8 cellular contexts compared by ENCODE assay signal in the genomic region with DNA sequence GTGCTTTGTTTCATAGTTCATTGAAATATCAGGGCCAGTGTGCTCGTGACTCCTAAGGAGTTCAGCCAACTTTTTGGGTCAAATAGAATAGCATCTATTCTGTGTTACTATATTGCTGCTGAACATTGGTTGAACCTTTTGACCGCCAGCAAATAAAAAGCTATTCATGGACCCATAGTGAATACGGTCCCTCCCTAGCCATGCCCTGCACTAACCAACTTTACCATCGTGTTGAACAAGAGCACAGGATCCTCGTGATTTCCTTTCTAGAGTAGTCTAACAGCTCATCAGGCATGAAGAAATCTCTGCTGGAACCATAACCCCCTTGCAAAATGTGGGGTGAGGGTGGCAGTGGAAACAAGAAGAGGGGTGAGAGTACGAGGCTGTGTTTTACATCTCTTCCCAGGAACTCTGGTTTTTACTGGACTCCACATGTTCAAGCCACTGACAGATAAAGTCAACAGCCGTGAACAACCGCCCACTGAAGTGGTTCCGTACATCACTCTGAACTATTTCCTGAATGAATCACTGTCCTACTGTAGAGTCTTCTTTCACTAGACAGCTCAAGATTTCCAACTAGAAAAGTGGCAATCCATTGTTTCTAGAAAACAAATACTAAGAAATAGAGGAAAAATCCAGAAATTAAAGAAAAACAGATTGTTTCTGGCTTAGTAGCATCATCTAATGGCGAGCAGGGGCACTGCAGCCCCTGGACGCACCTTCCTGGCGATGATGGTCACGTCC.
DNase-seq lines count a peak whose midpoint lies in the region; ATAC-seq, FAIRE-seq and TF ChIP-seq lines count a peak whose summit lies in the region.

No MANE protein-coding gene starts in this region.

- H3K9me3 ChIP-seq in DOHH2 (ENCODE audit: control insufficient read depth, insufficient read depth, low read length) (no peaks in the 10 kb centered on the region), adipocyte (ENCODE audit: control insufficient read depth, low read length) (peaks cover 3% of the 10 kb centered on the region)

- H3K9me2 ChIP-seq in DOHH2 (replicated peaks; ENCODE audit: control insufficient read depth, low read length), result no peaks in the 10 kb centered on the region

- TF ChIP-seq CTCF in DOHH2 (IDR thresholded peaks at IDR 0.05; ENCODE audit: low read depth, low read length, poor library complexity, severe bottlenecking) (peak; percentile 70), KMS-11 (conservative IDR thresholded peaks at IDR 0.05; ENCODE audit: low read depth, low read length) (0 out of 2 replicates have a peak, but pooled peaks have one; percentile 39)

- H3K4me3 ChIP-seq in DOHH2 (ENCODE audit: low read length) (no peak overlapping the region), KMS-11 (IDR thresholded peaks at IDR 0.05; ENCODE audit: insufficient read depth, low read depth, low read length) (no peak overlapping the region), adipocyte (ENCODE audit: low read length) (peak overlapping the region; percentile 13)

- no peaks in the 10 kb centered on the region for H3K79me2 ChIP-seq in DOHH2 (ENCODE audit: control insufficient read depth, low read length)
- no peaks in the 10 kb centered on the region for H3K79me2 ChIP-seq in KMS-11 (ENCODE audit: insufficient read depth, low read depth)

- H2AFZ ChIP-seq in KMS-11 (ENCODE audit: low read depth), result no peak overlapping the region

- ATAC-seq in HG02981 (IDR thresholded peaks at IDR 0.05; ENCODE audit: unreplicated experiment) (no peak), HG03196 (IDR thresholded peaks at IDR 0.05; ENCODE audit: unreplicated experiment) (no peak), HG03280 (IDR thresholded peaks at IDR 0.05; ENCODE audit: unreplicated experiment) (no peak)

- H3F3A ChIP-seq in DOHH2 (ENCODE audit: control insufficient read depth, insufficient read depth), result no peaks in the 10 kb centered on the region

- H3K27me3 ChIP-seq in DOHH2 (ENCODE audit: control insufficient read depth, low read length) (no peaks in the 10 kb centered on the region), KMS-11 (ENCODE audit: insufficient read depth, low read depth) (no peaks in the 10 kb centered on the region), adipocyte (replicated peaks; ENCODE audit: control insufficient read depth, insufficient read depth, low read length) (no peaks in the 10 kb centered on the region)

- FAIRE-seq in islet of Langerhans (lab: Jason Lieb, UNC), result peak; percentile 17

- H3K4me2 ChIP-seq in DOHH2 (ENCODE audit: low read length) (no peak overlapping the region), KMS-11 (no peak overlapping the region)

- H3K27ac ChIP-seq in DOHH2 (ENCODE audit: low read depth, low read length) (no peak overlapping the region), KMS-11 (no peak overlapping the region)

- DNase-seq in adipocyte (ENCODE audit: low read depth), result peak; percentile 73
- peak; percentile 19 to 53 (median 20) for DNase-seq in stimulated activated CD4-positive, alpha-beta T cell treated with anti-CD3 and anti-CD28 coated beads, TNF-alpha, amount 100 ng/mL, for 24 hours (ENCODE audit: low read depth in 3 of 3)

- H3K9ac ChIP-seq in KMS-11 (no peak overlapping the region), adipocyte (ENCODE audit: low read length) (peak overlapping the region; percentile 13)

- no peaks in the 10 kb centered on the region for H4K20me1 ChIP-seq in DOHH2 (ENCODE audit: control insufficient read depth, insufficient read depth, low read depth, low read length)
- H4K20me1 ChIP-seq in KMS-11 (ENCODE audit: insufficient read depth), result no peaks in the 10 kb centered on the region

- no peaks in the 10 kb centered on the region for H3K36me3 ChIP-seq in DOHH2 (ENCODE audit: control insufficient read depth, low read length)
- no peaks in the 10 kb centered on the region for H3K36me3 ChIP-seq in KMS-11 (ENCODE audit: insufficient read depth)
- H3K36me3 ChIP-seq in adipocyte (ENCODE audit: control insufficient read depth, insufficient read depth, low read length, severe bottlenecking), result no peaks in the 10 kb centered on the region

- H3K4me1 ChIP-seq in DOHH2 (ENCODE audit: control insufficient read depth, low read length) (no peaks in the 10 kb centered on the region), KMS-11 (ENCODE audit: low read depth, poor library complexity, severe bottlenecking) (peaks cover 4% of the 10 kb centered on the region), adipocyte (ENCODE audit: control insufficient read depth, insufficient read depth, low read length) (peaks cover 37% of the 10 kb centered on the region)
